ENCODE assay signal across 22 cellular contexts in the genomic region with DNA sequence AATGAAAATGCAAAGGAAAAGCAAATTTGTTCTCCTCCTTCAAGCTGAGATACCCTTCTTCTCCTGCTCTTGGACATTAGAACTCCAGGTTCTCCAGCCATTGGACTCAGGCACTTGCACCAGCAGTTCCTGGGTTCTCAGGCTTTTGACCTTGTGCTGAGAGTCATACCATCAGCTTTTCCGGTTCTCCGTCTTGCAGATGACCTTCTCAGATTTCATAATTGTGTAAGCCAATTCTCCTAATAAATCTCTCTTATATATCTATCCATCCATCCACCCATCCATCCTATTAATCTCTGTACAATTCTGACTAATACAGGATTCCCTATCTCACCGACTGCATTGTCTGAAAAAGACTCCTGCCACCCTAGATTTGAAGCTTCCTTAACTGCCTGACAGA.
A peak's percentile ranks its signal among the peaks of the same experiment; 100 is the strongest.
DNase-seq lines count a peak whose midpoint lies in the region; ATAC-seq, FAIRE-seq and TF ChIP-seq lines count a peak whose summit lies in the region.
"Had no signal": no experiment of that assay in that cellular context is flagged by ENCODE, and none has a peak within 500 bp of the region (broad histone marks: within the 10 kb centered on the region; RNA-seq: fewer than 3 reads in every experiment).

No MANE protein-coding gene starts in this region.

- H3K27me3 Mint-ChIP-seq in HFFc6 (ENCODE audit: insufficient read depth) (no peaks in the 10 kb centered on the region), nephron progenitor cell (ENCODE audit: low read depth, poor library complexity) (peaks cover 3% of the 10 kb centered on the region)

- peak overlapping the region; percentile 88 for H3K27ac Mint-ChIP-seq in HFFc6
- no peak overlapping the region for H3K27ac Mint-ChIP-seq in nephron progenitor cell
- H3K27ac Mint-ChIP-seq: activated naive CD4-positive, alpha-beta T cell treated with anti-CD3 and anti-CD28 coated beads, Interleukin-2, amount 50 U/mL, for 72 hours; stimulated activated naive CD8-positive, alpha-beta T cell treated with anti-CD3 and anti-CD28 coated beads, Interleukin-15, Interleukin-2, amounts not matched to agents 100 ng/mL and 50 ng/mL, for 24 hours; T-helper 2 cell treated with Interferon-gamma antibody and Interleukin-4, amounts not matched to agents 5 μg/mL and 100 μg/mL, for 36 hours had no signal

- H3K4me3 ChIP-seq in A549, result no peak overlapping the region
- H3K4me3 ChIP-seq: heart right ventricle, mucosa of descending colon, ovary had no signal

- H3K4me1 Mint-ChIP-seq in HFFc6 (ENCODE audit: low read depth), result peaks cover 51% of the 10 kb centered on the region
- peaks cover 7% of the 10 kb centered on the region for H3K4me1 Mint-ChIP-seq in nephron progenitor cell

- DNase-seq in A549 (ENCODE audit: low read depth in 1 of 2, low spot score in 1 of 2), result peak in 1 of 2 experiments; percentile 61
- peak; percentile 34 for DNase-seq in HFFc6
- peak; percentile 83 for DNase-seq in amniotic epithelial cell (ENCODE audit: low read depth)
- peak; percentile 16 to 61 for DNase-seq in lung microvascular endothelial cell (ENCODE audit: low read depth in 2 of 2)
- DNase-seq in nephron progenitor cell, result no peak
- DNase-seq in COR-L47 (lab: John Stamatoyannopoulos, UW), result no peak
- no peak for DNase-seq in T1000 (lab: John Stamatoyannopoulos, UW)
- DNase-seq: activated CD4-positive, alpha-beta T cell treated with anti-CD3 and anti-CD28 coated beads for 48 hours; caudate nucleus; heart right ventricle; mucosa of descending colon; NCI-H2081 treated with DMSO at 0.1 percent for 48 hours; NCI-H748 treated with DMSO at 0.1 percent for 48 hours; ovary; small intestine had no signal

- peaks cover 44% of the 10 kb centered on the region for H3K4me1 ChIP-seq in A549

- peak in 1 of 2 experiments; percentile 22; a peak in 1 of 5 replicates for TF ChIP-seq EP300 in A549 (IDR thresholded peaks at IDR 0.05)

- H3K9me3 Mint-ChIP-seq in HFFc6, result no peaks in the 10 kb centered on the region
- no peaks in the 10 kb centered on the region for H3K9me3 Mint-ChIP-seq in nephron progenitor cell
- H3K9me3 Mint-ChIP-seq: activated naive CD4-positive, alpha-beta T cell treated with anti-CD3 and anti-CD28 coated beads, Interleukin-2, amount 50 U/mL, for 72 hours; stimulated activated naive CD8-positive, alpha-beta T cell treated with anti-CD3 and anti-CD28 coated beads, Interleukin-15, Interleukin-2, amounts not matched to agents 100 ng/mL and 50 ng/mL, for 24 hours; T-helper 2 cell treated with Interferon-gamma antibody and Interleukin-4, amounts not matched to agents 5 μg/mL and 100 μg/mL, for 36 hours had no signal

- 18% methylated on average over 3 of the region's 3 CpGs for WGBS in A549 (ENCODE audit: missing lambda C conversion rate)

- no peak for TF ChIP-seq RAD21 in A549 (conservative IDR thresholded peaks at IDR 0.05 in 1 of 2, IDR thresholded peaks at IDR 0.05 in 1 of 2)

- TF ChIP-seq POLR2A in A549 (IDR thresholded peaks at IDR 0.05; ENCODE audit: low read length), result no peak

- H3K27ac ChIP-seq in A549, result peak overlapping the region; percentile 70 to 87
- H3K27ac ChIP-seq: RWPE1 had no signal

- TF ChIP-seq CTCF in A549 (IDR thresholded peaks at IDR 0.05), result no peak
- no peak for TF ChIP-seq CTCF in HFFc6 (IDR thresholded peaks at IDR 0.05)
- no peak for TF ChIP-seq CTCF in nephron progenitor cell (IDR thresholded peaks at IDR 0.05)

- H3K4me3 Mint-ChIP-seq in HFFc6 (peak overlapping the region; percentile 70), nephron progenitor cell (no peak overlapping the region)
- H3K4me3 Mint-ChIP-seq: stimulated activated naive CD8-positive, alpha-beta T cell treated with anti-CD3 and anti-CD28 coated beads, Interleukin-15, Interleukin-2, amounts not matched to agents 100 ng/mL and 50 ng/mL, for 24 hours; T-helper 2 cell treated with Interferon-gamma antibody and Interleukin-4, amounts not matched to agents 5 μg/mL and 100 μg/mL, for 36 hours had no signal

- H3K4me2 ChIP-seq in A549, result peak overlapping the region; percentile 78

- no peak for FAIRE-seq in A549 (lab: Jason Lieb, UNC)
- FAIRE-seq: D721Med, GM19239 had no signal

- CTCF ChIA-PET in A549 (lab: Yijun Ruan, JAX), result interaction anchor here (0.7 to 1.8 kb wide), 5 partner anchors 39 to 488 kb away, joined by 3 to 5 read pairs (median 3); a partner anchor contains a TSS

- H3K9me3 ChIP-seq in A549, result no peaks in the 10 kb centered on the region; the same call in 2 of the 3 replicates
- H3K9me3 ChIP-seq: heart right ventricle, mucosa of descending colon, ovary had no signal

- POLR2A ChIA-PET in A549 (lab: Yijun Ruan, JAX), result no interaction called here

- ATAC-seq in A549 (peak in 1 of 2 experiments; percentile 46; a peak in 3 of 6 replicates), GM18858 (IDR thresholded peaks at IDR 0.05; ENCODE audit: unreplicated experiment) (no peak)
- ATAC-seq: activated naive CD4-positive, alpha-beta T cell treated with anti-CD3 and anti-CD28 coated beads, Interleukin-2, amount 50 U/mL, for 72 hours; mucosa of descending colon had no signal

- H3K36me3 Mint-ChIP-seq in HFFc6 (ENCODE audit: low read depth) (no peaks in the 10 kb centered on the region), nephron progenitor cell (ENCODE audit: low read depth) (no peaks in the 10 kb centered on the region)
- H3K36me3 Mint-ChIP-seq: activated naive CD4-positive, alpha-beta T cell treated with anti-CD3 and anti-CD28 coated beads, Interleukin-2, amount 50 U/mL, for 72 hours had no signal

TF ChIP-seq in A549, 52 proteins besides CTCF, POLR2A, EP300 and RAD21:
- TF ChIP-seq BHLHE40 (IDR thresholded peaks at IDR 0.05; ENCODE audit: low read depth, low read length) (no peak), ZC3H11A (IDR thresholded peaks at IDR 0.05) (no peak), NFE2L2 (conservative IDR thresholded peaks at IDR 0.05; ENCODE audit: low read length) (no peak), MAFK (IDR thresholded peaks at IDR 0.05; ENCODE audit: partially characterized antibody) (no peak), TP53 (CRISPR knock-in tag; IDR thresholded peaks at IDR 0.05) (no peak), FOSL2 (IDR thresholded peaks at IDR 0.05) (no peak), FOSL2 (CRISPR knock-in tag; IDR thresholded peaks at IDR 0.05) (peak; percentile 19; the same call in 1 of the 2 replicates), ZSCAN20 (CRISPR knock-in tag; IDR thresholded peaks at IDR 0.05) (no peak), CEBPB (IDR thresholded peaks at IDR 0.05) (0 out of 4 replicates have a peak, but pooled peaks of 1 of the 2 experiments have one; percentile 39)
- TF ChIP-seq, protein P1, sequence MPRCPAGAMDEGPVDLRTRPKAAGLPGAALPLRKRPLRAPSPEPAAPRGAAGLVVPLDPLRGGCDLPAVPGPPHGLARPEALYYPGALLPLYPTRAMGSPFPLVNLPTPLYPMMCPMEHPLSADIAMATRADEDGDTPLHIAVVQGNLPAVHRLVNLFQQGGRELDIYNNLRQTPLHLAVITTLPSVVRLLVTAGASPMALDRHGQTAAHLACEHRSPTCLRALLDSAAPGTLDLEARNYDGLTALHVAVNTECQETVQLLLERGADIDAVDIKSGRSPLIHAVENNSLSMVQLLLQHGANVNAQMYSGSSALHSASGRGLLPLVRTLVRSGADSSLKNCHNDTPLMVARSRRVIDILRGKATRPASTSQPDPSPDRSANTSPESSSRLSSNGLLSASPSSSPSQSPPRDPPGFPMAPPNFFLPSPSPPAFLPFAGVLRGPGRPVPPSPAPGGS (IDR thresholded peaks at IDR 0.05), result no peak
- TF ChIP-seq, protein P2, sequence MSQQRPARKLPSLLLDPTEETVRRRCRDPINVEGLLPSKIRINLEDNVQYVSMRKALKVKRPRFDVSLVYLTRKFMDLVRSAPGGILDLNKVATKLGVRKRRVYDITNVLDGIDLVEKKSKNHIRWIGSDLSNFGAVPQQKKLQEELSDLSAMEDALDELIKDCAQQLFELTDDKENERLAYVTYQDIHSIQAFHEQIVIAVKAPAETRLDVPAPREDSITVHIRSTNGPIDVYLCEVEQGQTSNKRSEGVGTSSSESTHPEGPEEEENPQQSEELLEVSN (IDR thresholded peaks at IDR 0.05; ENCODE audit: borderline replicate concordance, low read depth), result no peak

Comparison
In these comparisons a context has a peak if more than half of its experiments do, and no peak if none do; other contexts are left out.
1. DNase-seq: peak in HFFc6 (single experiment), amniotic epithelial cell (single experiment) and lung microvascular endothelial cell (2 of 2); none in nephron progenitor cell (single experiment), COR-L47 (single experiment) and T1000 (single experiment).